In genomic region chr2:74440378-74441110, GRCh38 we compare ENCODE assay signal across 8 cellular contexts. TPM values are rescaled to one million over a fixed set of nuclear protein-coding genes. Genes with fewer than 3 reads are reported as not detected.
A peak's percentile ranks its signal among the peaks of the same experiment; 100 is the strongest.
DNase-seq lines count a peak whose midpoint lies in the region; ATAC-seq and TF ChIP-seq lines count a peak whose summit lies in the region.

No MANE protein-coding gene starts in this region.

- peak overlapping the region; percentile 98 for H3K27ac ChIP-seq in cardiac muscle cell

- DNase-seq in HT-29 (ENCODE audit: low spot score): peak; percentile 82
- peak; percentile 64 for DNase-seq in OCI-M1 (lab: John Stamatoyannopoulos, UW)
- DNase-seq in activated naive CD8-positive, alpha-beta T cell treated with anti-CD3 and anti-CD28 coated beads, Interleukin-2, amount 50 U/mL, for 24 hours: peak; percentile 70
- peak; percentile 90 to 95 for DNase-seq in cardiac muscle cell (ENCODE audit: low read depth in 1 of 2, low spot score in 1 of 2)
- DNase-seq in osteocyte (ENCODE audit: extremely low spot score, unreplicated experiment): peak; percentile 94
- DNase-seq in cortex of kidney (lab: John Stamatoyannopoulos, UW): no peak

- peak overlapping the region; percentile 67 for H3K4me3 Mint-ChIP-seq in activated naive CD8-positive, alpha-beta T cell treated with anti-CD3 and anti-CD28 coated beads, Interleukin-2, amount 50 U/mL, for 24 hours
- H3K4me3 Mint-ChIP-seq in osteocyte (ENCODE audit: unreplicated experiment): peak overlapping the region; percentile 88

- H3K27ac Mint-ChIP-seq in activated naive CD8-positive, alpha-beta T cell treated with anti-CD3 and anti-CD28 coated beads, Interleukin-2, amount 50 U/mL, for 24 hours: no peak overlapping the region
- peak overlapping the region; percentile 78 for H3K27ac Mint-ChIP-seq in osteocyte (ENCODE audit: unreplicated experiment)

- peak; percentile 87 for ATAC-seq in GM21447 (IDR thresholded peaks at IDR 0.05; ENCODE audit: unreplicated experiment)
- peak; percentile 87 for ATAC-seq in activated naive CD8-positive, alpha-beta T cell treated with anti-CD3 and anti-CD28 coated beads, Interleukin-2, amount 50 U/mL, for 24 hours

- H3K36me3 Mint-ChIP-seq in activated naive CD8-positive, alpha-beta T cell treated with anti-CD3 and anti-CD28 coated beads, Interleukin-2, amount 50 U/mL, for 24 hours (ENCODE audit: low read depth): no peaks in the 10 kb centered on the region
- H3K36me3 Mint-ChIP-seq in osteocyte (ENCODE audit: unreplicated experiment): no peaks in the 10 kb centered on the region

- H3K27me3 Mint-ChIP-seq in activated naive CD8-positive, alpha-beta T cell treated with anti-CD3 and anti-CD28 coated beads, Interleukin-2, amount 50 U/mL, for 24 hours: peaks cover 41% of the 10 kb centered on the region
- H3K27me3 Mint-ChIP-seq in osteocyte (ENCODE audit: unreplicated experiment): peaks cover 16% of the 10 kb centered on the region

- H3K4me3 ChIP-seq in cardiac muscle cell: peak overlapping the region; percentile 41

- H3K4me1 ChIP-seq in ES-I3 (ENCODE audit: insufficient read depth, low read length): peaks cover 41% of the 10 kb centered on the region
- H3K4me1 ChIP-seq in cardiac muscle cell (ENCODE audit: low read depth): peaks cover 14% of the 10 kb centered on the region

- no peaks in the 10 kb centered on the region for H3K9me3 ChIP-seq in ES-I3 (ENCODE audit: control insufficient read depth, insufficient read depth, low read length)
- no peaks in the 10 kb centered on the region for H3K9me3 ChIP-seq in cardiac muscle cell (ENCODE audit: low read depth)

- TF ChIP-seq CTCF in cardiac muscle cell (IDR thresholded peaks at IDR 0.05; ENCODE audit: low read depth, low read length): peak; percentile 13
- TF ChIP-seq CTCF in osteocyte (IDR thresholded peaks at IDR 0.05): peak; percentile 27

- H3K36me3 ChIP-seq in ES-I3 (ENCODE audit: insufficient read depth, low read length): no peaks in the 10 kb centered on the region
- H3K36me3 ChIP-seq in cardiac muscle cell: no peaks in the 10 kb centered on the region

- no peaks in the 10 kb centered on the region for H3K27me3 ChIP-seq in cardiac muscle cell

- H3K9ac ChIP-seq in ES-I3 (ENCODE audit: low read depth, low read length): peak overlapping the region; percentile 73

- peaks cover 22% of the 10 kb centered on the region for H3K4me1 Mint-ChIP-seq in activated naive CD8-positive, alpha-beta T cell treated with anti-CD3 and anti-CD28 coated beads, Interleukin-2, amount 50 U/mL, for 24 hours
- H3K4me1 Mint-ChIP-seq in osteocyte (ENCODE audit: unreplicated experiment): peaks cover 53% of the 10 kb centered on the region

- H3K9me3 Mint-ChIP-seq in activated naive CD8-positive, alpha-beta T cell treated with anti-CD3 and anti-CD28 coated beads, Interleukin-2, amount 50 U/mL, for 24 hours: no peaks in the 10 kb centered on the region
- no peaks in the 10 kb centered on the region for H3K9me3 Mint-ChIP-seq in osteocyte (ENCODE audit: unreplicated experiment)

RNA-seq across cellular contexts. Expression of gene RTKN, which starts 1.2 kb away (rescaled TPM):
- 115 and 128 TPM in 2 replicates for total RNA-seq in HT-29 (2014; rRNA removed; shearing (Covaris generic))
- total RNA-seq in cardiac muscle cell (41.1 and 53.3 TPM in 2 replicates), osteocyte (19.1 and 22.1 TPM in 2 replicates)
- 53.3 and 61.7 TPM in 2 replicates for polyA plus RNA-seq in cardiac muscle cell

RNA-seq across cellular contexts. Expression of gene INO80B, which starts 14.3 kb away (rescaled TPM):
- total RNA-seq in HT-29 (2014; rRNA removed; shearing (Covaris generic)): 26.0 and 34.6 TPM in 2 replicates
- total RNA-seq in cardiac muscle cell: 23.0 and 40.9 TPM in 2 replicates
- 15.4 and 23.8 TPM in 2 replicates for polyA plus RNA-seq in cardiac muscle cell
- total RNA-seq in osteocyte: 34.9 and 41.9 TPM in 2 replicates

RNA-seq across cellular contexts. Expression of gene WBP1, which starts 17.7 kb away (rescaled TPM):
- 71.2 and 76.1 TPM in 2 replicates for total RNA-seq in HT-29 (2014; rRNA removed; shearing (Covaris generic))
- total RNA-seq in cardiac muscle cell: 168 and 174 TPM in 2 replicates
- polyA plus RNA-seq in cardiac muscle cell: 156 and 170 TPM in 2 replicates
- total RNA-seq in osteocyte: 86.3 and 96.1 TPM in 2 replicates

RNA-seq across cellular contexts. Expression of gene WDR54, which starts 19.0 kb away (rescaled TPM):
- 50.8 and 52.3 TPM in 2 replicates for total RNA-seq in HT-29 (2014; rRNA removed; shearing (Covaris generic))
- total RNA-seq in cardiac muscle cell (88.5 and 91.5 TPM in 2 replicates), osteocyte (15.8 and 16.2 TPM in 2 replicates)
- 132 and 159 TPM in 2 replicates for polyA plus RNA-seq in cardiac muscle cell

RNA-seq across cellular contexts. Expression of gene C2orf81, which starts 19.1 kb away (rescaled TPM):
- 3.2 and 3.9 TPM in 2 replicates for total RNA-seq in HT-29 (2014; rRNA removed; shearing (Covaris generic))
- total RNA-seq in cardiac muscle cell (7.6 and 9.5 TPM in 2 replicates), osteocyte (2.4 and 2.8 TPM in 2 replicates)
- polyA plus RNA-seq in cardiac muscle cell: 7.1 and 8.5 TPM in 2 replicates
